Comparison of ENCODE assay signal across 1 cellular context in genomic region chr20:62665826-62666735, GRCh38.
TF ChIP-seq lines count a peak whose summit lies in the region.

No MANE protein-coding gene starts in this region.

TF ChIP-seq in HCT116, 20 proteins besides CTCF, POLR2A, EP300 and RAD21 (continued from another document):
- TF ChIP-seq REST (IDR thresholded peaks at IDR 0.05; ENCODE audit: low read depth) (no peak), ZFX (IDR thresholded peaks at IDR 0.05) (no peak), FOSL1 (IDR thresholded peaks at IDR 0.05; ENCODE audit: low read depth) (no peak), JUND (IDR thresholded peaks at IDR 0.05) (no peak), SIN3A (IDR thresholded peaks at IDR 0.05; ENCODE audit: low read depth) (no peak), ZNF274 (IDR thresholded peaks at IDR 0.05; ENCODE audit: low read depth, low read length) (no peak), CBX3 (IDR thresholded peaks at IDR 0.05; ENCODE audit: low read depth) (no peak), POLR2AphosphoS5 (IDR thresholded peaks at IDR 0.05; ENCODE audit: low read depth, low read length) (no peak)
